Comparison of ENCODE assay signal across 8 cellular contexts in the genomic region with DNA sequence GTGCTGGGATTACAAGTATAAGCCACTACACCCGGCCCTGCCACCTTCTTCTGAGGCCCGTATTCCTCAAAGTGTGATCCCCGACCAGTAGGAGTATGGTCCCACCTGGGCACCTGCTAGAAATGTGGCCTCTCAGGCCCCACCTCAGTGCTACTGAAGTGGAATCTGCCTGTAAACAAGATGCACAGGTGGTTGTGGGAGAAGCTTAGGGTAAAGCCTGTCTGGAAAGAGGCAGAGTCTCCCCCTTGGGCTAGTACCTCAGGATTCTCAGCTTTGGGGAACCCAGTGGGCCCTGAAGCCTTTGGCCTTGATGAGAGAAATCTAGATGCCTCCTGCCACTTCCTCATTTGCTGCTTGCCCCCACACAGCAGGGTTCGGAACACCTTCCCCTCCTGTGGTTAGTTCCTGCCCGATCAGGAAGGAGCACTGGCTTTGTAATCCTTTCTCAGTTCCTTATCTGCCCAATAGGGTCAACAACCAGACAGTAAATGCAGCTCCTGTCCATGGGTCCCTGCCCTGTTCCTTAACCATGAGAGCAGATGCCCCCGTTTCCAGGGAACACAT. TPM values are rescaled to one million over a fixed set of nuclear protein-coding genes. Genes with fewer than 3 reads are reported as not detected.
DNase-seq lines count a peak whose midpoint lies in the region; ATAC-seq and TF ChIP-seq lines count a peak whose summit lies in the region.

No MANE protein-coding gene starts in this region.

- H3K36me3 ChIP-seq in psoas muscle (ENCODE audit: insufficient read depth in 1 of 2, low read depth in 1 of 2) = peaks cover 0 to 63% of the 10 kb centered on the region in 2 donors
- no peaks in the 10 kb centered on the region for H3K36me3 ChIP-seq in PC-3 (ENCODE audit: low read depth, low read length)

- peaks cover 2% of the 10 kb centered on the region for H3K27me3 Mint-ChIP-seq in activated naive CD8-positive, alpha-beta T cell treated with anti-CD3 and anti-CD28 coated beads, Interleukin-2, amount 50 U/mL, for 24 hours

- H3K27ac ChIP-seq in HL-60 (replicated peaks) (peak overlapping the region; percentile 99), psoas muscle (peak overlapping the region; percentile 30), PC-3 (ENCODE audit: low read length) (no peak overlapping the region)

- peak overlapping the region; percentile 94 for H3K27ac Mint-ChIP-seq in activated naive CD8-positive, alpha-beta T cell treated with anti-CD3 and anti-CD28 coated beads, Interleukin-2, amount 50 U/mL, for 24 hours

- H4K20me1 ChIP-seq in PC-3 (ENCODE audit: low read length) = no peaks in the 10 kb centered on the region

- BruUV-seq in PC-3 (replicated peaks; lab: Mats Ljungman, UMichigan) = no TSS peak

- H3K4me2 ChIP-seq in PC-3 (ENCODE audit: low read length) = no peak overlapping the region

- H3K27me3 ChIP-seq in HL-60 (ENCODE audit: insufficient read depth, poor library complexity, severe bottlenecking) (no peaks in the 10 kb centered on the region), psoas muscle (ENCODE audit: insufficient read depth in 3 of 3, low read length in 2 of 3) (no peaks in the 10 kb centered on the region), PC-3 (ENCODE audit: low read length) (no peaks in the 10 kb centered on the region)

- peak; percentile 89 for DNase-seq in GM12865 (ENCODE audit: low read depth)
- DNase-seq in HL-60 (ENCODE audit: low read depth in 1 of 2, low spot score in 1 of 2) = peak; percentile 98 to 99
- peak; percentile 44 for DNase-seq in activated naive CD8-positive, alpha-beta T cell treated with anti-CD3 and anti-CD28 coated beads, Interleukin-2, amount 50 U/mL, for 24 hours
- no peak for DNase-seq in psoas muscle
- no peak for DNase-seq in stimulated activated CD4-positive, alpha-beta T cell treated with anti-CD3 and anti-CD28 coated beads, Interleukin-2, amount 100 ng/mL, for 24 hours
- no peak for DNase-seq in PC-3

- TF ChIP-seq CTCF in GM12865 (IDR thresholded peaks at IDR 0.05; ENCODE audit: insufficient read depth, low read depth, low read length, missing control alignments) (peak; percentile 13), HL-60 (IDR thresholded peaks at IDR 0.05; ENCODE audit: insufficient read depth, low read length) (no peak), psoas muscle (IDR thresholded peaks at IDR 0.05) (no peak), PC-3 (conservative IDR thresholded peaks at IDR 0.05; ENCODE audit: low read depth, low read length) (no peak)

- H3K79me2 ChIP-seq in PC-3 (ENCODE audit: low read length) = no peaks in the 10 kb centered on the region

- no peaks in the 10 kb centered on the region for H3K9me3 Mint-ChIP-seq in activated naive CD8-positive, alpha-beta T cell treated with anti-CD3 and anti-CD28 coated beads, Interleukin-2, amount 50 U/mL, for 24 hours

- H3K4me3 Mint-ChIP-seq in activated naive CD8-positive, alpha-beta T cell treated with anti-CD3 and anti-CD28 coated beads, Interleukin-2, amount 50 U/mL, for 24 hours = peak overlapping the region; percentile 21

- no peaks in the 10 kb centered on the region for H3K9me2 ChIP-seq in PC-3 (replicated peaks; ENCODE audit: low read length)

- H3K9me3 ChIP-seq in psoas muscle (no peaks in the 10 kb centered on the region), PC-3 (ENCODE audit: low read length) (no peaks in the 10 kb centered on the region)

- H3K4me3 ChIP-seq in GM12865 (ENCODE audit: low read depth, low read length) = no peak overlapping the region
- no peak overlapping the region for H3K4me3 ChIP-seq in HL-60 (replicated peaks; ENCODE audit: insufficient read depth, low read length)
- H3K4me3 ChIP-seq in psoas muscle = no peak overlapping the region
- H3K4me3 ChIP-seq in PC-3 (ENCODE audit: low read length) = no peak overlapping the region

- CTCF ChIA-PET in PC-3 (lab: Charles Lee) = no interaction called here

- H3F3A ChIP-seq in PC-3 (ENCODE audit: low read length, unreplicated experiment) = no peaks in the 10 kb centered on the region

- POLR2A ChIA-PET in PC-3 (lab: Charles Lee; ENCODE audit: unreplicated experiment) = no interaction called here

- intact Hi-C loops in psoas muscle (cut with DNase I) (no loop called here), PC-3 (cut with micrococcal nuclease) (no loop called here)

- H3K36me3 Mint-ChIP-seq in activated naive CD8-positive, alpha-beta T cell treated with anti-CD3 and anti-CD28 coated beads, Interleukin-2, amount 50 U/mL, for 24 hours (ENCODE audit: low read depth) = no peaks in the 10 kb centered on the region

- H3K4me1 ChIP-seq in psoas muscle (peaks cover 20% of the 10 kb centered on the region), PC-3 (ENCODE audit: insufficient read depth, low read length) (peaks cover 17% of the 10 kb centered on the region)

- H3K9ac ChIP-seq in PC-3 (ENCODE audit: low read length) = no peak overlapping the region

- H3K4me1 Mint-ChIP-seq in activated naive CD8-positive, alpha-beta T cell treated with anti-CD3 and anti-CD28 coated beads, Interleukin-2, amount 50 U/mL, for 24 hours = peaks cover 70% of the 10 kb centered on the region

- WGBS in psoas muscle, 3 donors = 78 to 82% (median 78%) methylated on average over 6 of the region's 6 CpGs

- H2AFZ ChIP-seq in PC-3 (ENCODE audit: low read length) = no peak overlapping the region

- ATAC-seq in GM21390 (IDR thresholded peaks at IDR 0.05; ENCODE audit: unreplicated experiment) = peak; percentile 62
- ATAC-seq in activated naive CD8-positive, alpha-beta T cell treated with anti-CD3 and anti-CD28 coated beads, Interleukin-2, amount 50 U/mL, for 24 hours = no peak
- no peak for ATAC-seq in psoas muscle
- no peak for ATAC-seq in GM19397 (IDR thresholded peaks at IDR 0.05; ENCODE audit: unreplicated experiment)
- no peak for ATAC-seq in PC-3

RNA-seq across cellular contexts. Expression of a gene that starts 25.2 kb away (rescaled TPM):
- total RNA-seq in psoas muscle (10 to 100 TPM; 10.0 to 14.7 (median 12.2) TPM), PC-3 (2014; rRNA removed) (8.3 and 14.1 TPM in 2 replicates)
- polyA plus RNA-seq in psoas muscle = 1 to 10 TPM; 4.0 to 9.2 (median 7.4) TPM

RNA-seq across cellular contexts. Expression of a gene that starts 27.7 kb away (rescaled TPM):
- total RNA-seq in psoas muscle (1 to 10 TPM; 4.1 to 8.7 (median 6.4) TPM), PC-3 (2014; rRNA removed) (47.9 and 49.7 TPM in 2 replicates)
- polyA plus RNA-seq in psoas muscle = 10 to 100 TPM in 2 of 3 donors, 1 to 10 TPM in 1; 5.4 to 21.1 (median 14.8) TPM

RNA-seq across cellular contexts. Expression of a gene that starts 41.6 kb away (rescaled TPM):
- total RNA-seq in psoas muscle (1 to 10 TPM in 1 of 4 donors, under 1 TPM in 1, not detected in 2; 0.76 to 1.1 TPM), PC-3 (2014; rRNA removed) (0.92 and 1.4 TPM in 2 replicates)
- under 1 TPM in 2 of 3 donors, not detected in 1; 0.04 to 0.25 TPM for polyA plus RNA-seq in psoas muscle

RNA-seq across cellular contexts. Expression of a gene that starts 54.6 kb away (rescaled TPM):
- total RNA-seq in psoas muscle (not detected), PC-3 (2014; rRNA removed) (not detected in 2 replicates)
- under 1 TPM in 1 of 3 donors, not detected in 2; 0.17 TPM for polyA plus RNA-seq in psoas muscle

Comparison
In these comparisons a context has a peak if more than half of its experiments do, and no peak if none do; other contexts are left out.
1. DNase-seq: peak in GM12865 (single experiment), HL-60 (2 of 2) and activated naive CD8-positive, alpha-beta T cell treated with anti-CD3 and anti-CD28 coated beads, Interleukin-2, amount 50 U/mL, for 24 hours (single experiment); none in psoas muscle (0 of 2), stimulated activated CD4-positive, alpha-beta T cell treated with anti-CD3 and anti-CD28 coated beads, Interleukin-2, amount 100 ng/mL, for 24 hours (0 of 2) and PC-3 (single experiment).